In the genomic region with DNA sequence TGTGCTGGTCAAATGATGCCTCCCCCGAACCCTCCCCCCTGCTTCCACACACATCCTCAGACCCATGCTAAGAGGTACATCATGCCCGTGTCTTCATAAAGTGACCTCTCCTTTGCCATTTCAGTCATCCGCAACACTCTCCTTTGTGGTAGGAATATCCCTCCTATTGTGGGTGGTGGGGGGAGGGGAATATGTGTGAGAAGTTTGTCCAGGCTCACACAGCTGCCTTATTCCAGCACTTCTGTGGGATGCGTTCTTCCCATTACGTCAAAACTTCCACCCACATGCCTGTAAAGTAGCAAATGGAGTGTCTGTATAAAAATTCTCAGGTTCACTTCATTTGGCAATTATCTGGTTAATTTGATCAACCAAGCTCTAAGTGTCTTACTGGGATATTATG, we compare ENCODE assay signal across 21 cellular contexts. TPM values are rescaled to one million over a fixed set of nuclear protein-coding genes. Genes with fewer than 3 reads are reported as not detected.
"Had no signal": no experiment of that assay in that cellular context is flagged by ENCODE, and none has a peak within 500 bp of the region (broad histone marks: within the 10 kb centered on the region; RNA-seq: fewer than 3 reads in every experiment).

No MANE protein-coding gene starts in this region.

- H3K9me3 Mint-ChIP-seq: immature natural killer cell, naive B cell had no signal

- H3K27me3 ChIP-seq: gastrocnemius medialis, ovary, stomach had no signal

- H3K9me3 ChIP-seq: gastrocnemius medialis, left ventricle myocardium inferior, ovary, stomach had no signal

- H3K4me1 ChIP-seq: gastrocnemius medialis, stomach had no signal

- H3K4me3 Mint-ChIP-seq: immature natural killer cell, naive B cell had no signal

- H3K4me1 Mint-ChIP-seq: immature natural killer cell had no signal

- DNase-seq: central memory CD4-positive, alpha-beta T cell; effector CD4-positive, alpha-beta T cell; gastrocnemius medialis; immature natural killer cell; left ventricle myocardium inferior; mesenchymal stem cell; naive B cell; nucleus accumbens; ovary; stimulated activated CD4-positive, alpha-beta T cell treated with anti-CD3 and anti-CD28 coated beads, Interleukin-4, amount 100 ng/mL, for 4 hours; stimulated activated naive CD4-positive, alpha-beta T cell; stomach; trophoblast cell had no signal

- H3K36me3 Mint-ChIP-seq: immature natural killer cell had no signal

- ATAC-seq: esophagus mucosa, gastrocnemius medialis, sciatic nerve had no signal

- H3K27ac ChIP-seq: coronary artery, gastrocnemius medialis, left ventricle myocardium inferior, ovary, skin epidermis, stomach had no signal

- H3K27ac Mint-ChIP-seq: immature natural killer cell had no signal

- H3K27me3 Mint-ChIP-seq: naive B cell had no signal

RNA-seq across cellular contexts. Expression of gene LRRC18, which starts 12.4 kb away (rescaled TPM):
- total RNA-seq: chondrocyte, dermis microvascular lymphatic vessel endothelial cell, esophagus mucosa, fibroblast of villous mesenchyme, gastrocnemius medialis, left ventricle myocardium inferior, posterior vena cava, sciatic nerve had no signal
